16 cellular contexts compared by ENCODE assay signal in the genomic region with DNA sequence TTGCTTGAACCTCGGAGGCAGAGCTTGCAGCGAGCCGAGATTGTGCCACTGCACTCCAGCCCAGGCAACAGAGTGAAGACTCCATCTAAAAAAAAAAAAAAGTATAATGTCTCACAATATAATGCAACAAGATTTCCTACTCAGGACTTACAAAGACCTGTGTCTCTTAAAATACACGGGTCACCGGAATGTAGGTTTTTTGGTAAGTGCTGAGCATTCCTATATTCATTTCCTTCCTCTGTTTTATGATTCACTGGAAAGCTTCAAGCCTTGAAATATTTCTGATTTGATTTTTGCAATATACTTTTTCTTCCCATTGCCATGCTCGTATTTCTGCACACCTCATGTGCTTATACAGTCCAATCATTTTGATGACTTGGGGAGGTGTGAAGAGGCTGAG.
A peak's percentile ranks its signal among the peaks of the same experiment; 100 is the strongest.
DNase-seq lines count a peak whose midpoint lies in the region; ATAC-seq, FAIRE-seq and TF ChIP-seq lines count a peak whose summit lies in the region.
"Had no signal": no experiment of that assay in that cellular context is flagged by ENCODE, and none has a peak within 500 bp of the region (broad histone marks: within the 10 kb centered on the region; RNA-seq: fewer than 3 reads in every experiment).

No MANE protein-coding gene starts in this region.

- no peak overlapping the region for H3K56ac ChIP-seq in IMR-90 (ENCODE audit: extremely low read depth, insufficient read depth, low read length)

- H3K4me1 ChIP-seq in liver (ENCODE audit: control insufficient read depth in 4 of 4, insufficient read depth in 4 of 4, low read length in 3 of 4): peaks cover 0 to 10% (median 2%) of the 10 kb centered on the region in 4 donors
- H3K4me1 ChIP-seq in HepG2 (ENCODE audit: insufficient read depth, low read length): peaks cover 11% of the 10 kb centered on the region; the same call in 1 of the 2 replicates
- peaks cover 22% of the 10 kb centered on the region for H3K4me1 ChIP-seq in IMR-90 (ENCODE audit: control insufficient read depth, insufficient read depth, low read length)
- H3K4me1 ChIP-seq in endothelial cell of umbilical vein (ENCODE audit: control insufficient read depth, extremely low read depth, insufficient read depth, low read length): peaks cover 8% of the 10 kb centered on the region
- H3K4me1 ChIP-seq in transverse colon: peaks cover 0 to 31% (median 28%) of the 10 kb centered on the region in 4 donors
- H3K4me1 ChIP-seq in adrenal gland (replicated peaks in 1 of 2): peaks cover 9 to 13% of the 10 kb centered on the region in 2 donors

- H3K9ac ChIP-seq in liver (ENCODE audit: low read depth in 1 of 2, low read length in 2 of 2): no peak overlapping the region
- H3K9ac ChIP-seq in HepG2 (ENCODE audit: insufficient read depth, low read depth, low read length): no peak overlapping the region
- H3K9ac ChIP-seq in IMR-90 (ENCODE audit: low read depth, low read length): no peak overlapping the region
- no peak overlapping the region for H3K9ac ChIP-seq in endothelial cell of umbilical vein (replicated peaks; ENCODE audit: extremely low read depth, insufficient read depth, low read length)

- H2BK5ac ChIP-seq in IMR-90 (ENCODE audit: low read depth, low read length, poor library complexity, severe bottlenecking): no peak overlapping the region

- CTCF ChIA-PET in HepG2 (lab: Yijun Ruan, JAX; ENCODE audit: low intra/inter-chr PET ratio, low total read pairs): no interaction called here
- CTCF ChIA-PET in IMR-90 (lab: Yijun Ruan, JAX): no interaction called here
- CTCF ChIA-PET in endothelial cell of umbilical vein (lab: Charles Lee): no interaction called here

- H3K4me2 ChIP-seq in HepG2 (ENCODE audit: low read depth, low read length): no peak overlapping the region
- H3K4me2 ChIP-seq in IMR-90 (ENCODE audit: low read depth, low read length): no peak overlapping the region
- no peak overlapping the region for H3K4me2 ChIP-seq in endothelial cell of umbilical vein (ENCODE audit: insufficient read depth, low read length)

- dilution Hi-C loops in IMR-90 (cut with HindIII; ENCODE audit: low sequenced_read_pairs, unreplicated experiment): no loop called here
- dilution Hi-C loops in endothelial cell of umbilical vein (cut with MboI; ENCODE audit: extremely low pct_ligation_motif_present, low sequenced_read_pairs): no loop called here

- no peak overlapping the region for H4K8ac ChIP-seq in IMR-90 (ENCODE audit: low read depth in 2 of 2, low read length in 2 of 2)

- no peak overlapping the region for H3K4ac ChIP-seq in IMR-90 (ENCODE audit: low read depth, low read length)

- no peak for FAIRE-seq in HepG2 (lab: Jason Lieb, UNC)
- no peak for FAIRE-seq in endothelial cell of umbilical vein (lab: Jason Lieb, UNC)
- FAIRE-seq: G401.6, GM12891, HTR-8/SVneo had no signal

- no peak for ATAC-seq in HepG2
- ATAC-seq in IMR-90 (ENCODE audit: low read depth): no peak
- ATAC-seq: CD8-positive, alpha-beta T cell; K562 had no signal

- 90% methylated on average over 6 of the region's 6 CpGs for WGBS in liver
- WGBS in HepG2 (ENCODE audit: low lambda C conversion rate): 95% methylated on average over 6 of the region's 6 CpGs
- no CpG with 5 or more reads among the region's 6 CpGs for WGBS in IMR-90 (ENCODE audit: extremely low coverage in 2 of 2, insufficient read length in 1 of 2), 2 experiments
- WGBS in transverse colon (ENCODE audit: low coverage in 1 of 2), 2 donors: 89 to 96% methylated on average over 3 to 6 of the region's 6 CpGs
- 89 to 93% (median 92%) methylated on average over 6 of the region's 6 CpGs for WGBS in adrenal gland, 4 donors

- TF ChIP-seq POLR2A in HepG2 (IDR thresholded peaks at IDR 0.05; ENCODE audit: insufficient read depth in 1 of 2, low read depth in 2 of 2, low read length in 2 of 2) (no peak), IMR-90 (IDR thresholded peaks at IDR 0.05; ENCODE audit: low read depth, low read length) (no peak), endothelial cell of umbilical vein (IDR thresholded peaks at IDR 0.05; ENCODE audit: low read depth, low read length) (no peak), transverse colon (IDR thresholded peaks at IDR 0.05) (no peak), adrenal gland (IDR thresholded peaks at IDR 0.05) (no peak)

- peak overlapping the region; percentile 39 to 79 for H3K27ac ChIP-seq in liver (ENCODE audit: low read depth in 1 of 2, low read length in 2 of 2)
- H3K27ac ChIP-seq in HepG2 (ENCODE audit: extremely low read length, insufficient read depth, low read length): no peak overlapping the region
- no peak overlapping the region for H3K27ac ChIP-seq in IMR-90 (ENCODE audit: insufficient read depth, low read length)
- no peak overlapping the region for H3K27ac ChIP-seq in endothelial cell of umbilical vein (ENCODE audit: insufficient read depth, low read depth, low read length)
- H3K27ac ChIP-seq in transverse colon: peak overlapping the region; percentile 40 to 80 (median 64)
- H3K27ac ChIP-seq in adrenal gland: no peak overlapping the region
- H3K27ac ChIP-seq: 22Rv1 had no signal

- H3K18ac ChIP-seq in IMR-90 (ENCODE audit: low read depth, low read length): peak overlapping the region; percentile 69; the same call in 1 of the 2 replicates

- no peak overlapping the region for H4K91ac ChIP-seq in IMR-90 (ENCODE audit: insufficient read depth, low read depth, low read length)

- no peak for DNase-seq in HepG2 (ENCODE audit: low spot score)
- no peak for DNase-seq in IMR-90
- no peak for DNase-seq in endothelial cell of umbilical vein (ENCODE audit: low read depth, low spot score)
- no peak for DNase-seq in transverse colon
- no peak for DNase-seq in activated CD4-positive, CD25-positive, alpha-beta regulatory T cell (lab: John Stamatoyannopoulos, UW)
- no peak for DNase-seq in adrenal gland
- no peak for DNase-seq in NCI-H1694 (lab: John Stamatoyannopoulos, UW)
- DNase-seq: CD8-positive, alpha-beta T cell; COR-L47; DMS53 had no signal

- in situ Hi-C loops in HepG2 (cut with HindIII; ENCODE audit: extremely low pct_ligation_motif_present, low pct_unique_long_range_greater_than_20kb) (no loop called here), IMR-90 (cut with MboI; ENCODE audit: low sequenced_read_pairs) (no loop called here), transverse colon (cut with MboI; ENCODE audit: low pct_ligation_motif_present in 1 of 4, low pct_unique_long_range_greater_than_20kb in 1 of 4, low sequenced_read_pairs in 3 of 4) (no loop called here)

- POLR2A ChIA-PET in HepG2 (lab: Yijun Ruan, JAX) (no interaction called here), IMR-90 (lab: Charles Lee; ENCODE audit: unreplicated experiment) (no interaction called here), endothelial cell of umbilical vein (lab: Charles Lee) (no interaction called here)

- no peak overlapping the region for H3K23ac ChIP-seq in IMR-90 (ENCODE audit: low read depth, low read length)

- H3K79me2 ChIP-seq in HepG2 (ENCODE audit: insufficient read depth, low read length) (no peaks in the 10 kb centered on the region), endothelial cell of umbilical vein (ENCODE audit: control insufficient read depth, insufficient read depth, low read length) (no peaks in the 10 kb centered on the region)

- no peak overlapping the region for H3K14ac ChIP-seq in IMR-90 (replicated peaks; ENCODE audit: low read depth, low read length)

- TF ChIP-seq RAD21 in liver (IDR thresholded peaks at IDR 0.05): no peak
- TF ChIP-seq RAD21 in HepG2 (CRISPR knock-in tag; IDR thresholded peaks at IDR 0.05): no peak
- no peak for TF ChIP-seq RAD21 in IMR-90 (IDR thresholded peaks at IDR 0.05; ENCODE audit: low read length)

- peak overlapping the region; percentile 53; the same call in 1 of the 2 replicates for H4K5ac ChIP-seq in IMR-90 (ENCODE audit: low read depth, low read length)

- no peak overlapping the region for H2AK9ac ChIP-seq in IMR-90 (replicated peaks; ENCODE audit: low read depth, low read length, poor library complexity)

- H2BK20ac ChIP-seq in IMR-90 (ENCODE audit: low read depth, low read length): no peak overlapping the region

- TF ChIP-seq CTCF in liver (IDR thresholded peaks at IDR 0.05; ENCODE audit: low read depth, low read length, missing input control) (no peak), HepG2 (CRISPR knock-in tag; IDR thresholded peaks at IDR 0.05) (no peak), IMR-90 (conservative IDR thresholded peaks at IDR 0.05; ENCODE audit: low read depth, low read length) (no peak), endothelial cell of umbilical vein (IDR thresholded peaks at IDR 0.05; ENCODE audit: extremely low read depth in 1 of 2, insufficient read depth in 1 of 2, low read depth in 1 of 2, low read length in 2 of 2) (no peak), transverse colon (IDR thresholded peaks at IDR 0.05) (no peak), adrenal gland (IDR thresholded peaks at IDR 0.05) (no peak)

- no peak overlapping the region for H2BK120ac ChIP-seq in IMR-90 (ENCODE audit: low read depth, low read length)

- no peaks in the 10 kb centered on the region for H3K27me3 ChIP-seq in liver (ENCODE audit: control insufficient read depth in 4 of 4, insufficient read depth in 4 of 4, low read length in 3 of 4)
- H3K27me3 ChIP-seq in HepG2 (ENCODE audit: control insufficient read depth in 1 of 2, insufficient read depth in 2 of 2, low read length in 2 of 2): no peaks in the 10 kb centered on the region
- no peaks in the 10 kb centered on the region for H3K27me3 ChIP-seq in IMR-90 (ENCODE audit: control insufficient read depth, insufficient read depth, low read length)
- no peaks in the 10 kb centered on the region for H3K27me3 ChIP-seq in endothelial cell of umbilical vein (ENCODE audit: control insufficient read depth in 2 of 2, insufficient read depth in 2 of 2, low read length in 2 of 2)
- H3K27me3 ChIP-seq in transverse colon: no peaks in the 10 kb centered on the region
- no peaks in the 10 kb centered on the region for H3K27me3 ChIP-seq in adrenal gland

- H3K9me3 ChIP-seq in liver (ENCODE audit: control insufficient read depth in 4 of 4, low read length in 3 of 4) (no peaks in the 10 kb centered on the region), HepG2 (ENCODE audit: low read length) (no peaks in the 10 kb centered on the region), IMR-90 (ENCODE audit: control insufficient read depth, insufficient read depth, low read length) (no peaks in the 10 kb centered on the region), endothelial cell of umbilical vein (replicated peaks; ENCODE audit: control insufficient read depth, insufficient read depth, low read length) (no peaks in the 10 kb centered on the region), transverse colon (no peaks in the 10 kb centered on the region), adrenal gland (replicated peaks in 1 of 3) (no peaks in the 10 kb centered on the region)

- intact Hi-C loops in HepG2 (cut with micrococcal nuclease; ENCODE audit: unreplicated experiment): no loop called here
- intact Hi-C loops in IMR-90 (cut with micrococcal nuclease): no loop called here
- intact Hi-C loops in endothelial cell of umbilical vein (cut with micrococcal nuclease): no loop called here
- intact Hi-C loops in transverse colon (cut with DNase I; ENCODE audit: low total_unique reads): no loop called here
- intact Hi-C loops in adrenal gland (cut with DNase I): no loop called here

- TF ChIP-seq EP300 in HepG2 (IDR thresholded peaks at IDR 0.05; ENCODE audit: low read depth in 2 of 2, low read length in 2 of 2) (no peak), HepG2 (CRISPR knock-in tag; IDR thresholded peaks at IDR 0.05; ENCODE audit: borderline replicate concordance) (no peak), transverse colon (IDR thresholded peaks at IDR 0.05; ENCODE audit: low read depth) (no peak)

- no peaks in the 10 kb centered on the region for H4K20me1 ChIP-seq in HepG2 (ENCODE audit: insufficient read depth, low read length)
- no peaks in the 10 kb centered on the region for H4K20me1 ChIP-seq in IMR-90 (ENCODE audit: insufficient read depth, low read length)
- H4K20me1 ChIP-seq in endothelial cell of umbilical vein (replicated peaks; ENCODE audit: control insufficient read depth, extremely low read depth, insufficient read depth, low read length): no peaks in the 10 kb centered on the region

- H3K36me3 ChIP-seq in liver (ENCODE audit: control insufficient read depth in 4 of 4, insufficient read depth in 3 of 4, low read depth in 1 of 4, low read length in 3 of 4): no peaks in the 10 kb centered on the region
- no peaks in the 10 kb centered on the region for H3K36me3 ChIP-seq in HepG2 (replicated peaks in 1 of 2; ENCODE audit: control insufficient read depth in 1 of 2, insufficient read depth in 2 of 2, low read length in 2 of 2)
- no peaks in the 10 kb centered on the region for H3K36me3 ChIP-seq in IMR-90 (ENCODE audit: control insufficient read depth, insufficient read depth, low read length)
- H3K36me3 ChIP-seq in endothelial cell of umbilical vein (ENCODE audit: control insufficient read depth in 2 of 2, extremely low read depth in 1 of 2, insufficient read depth in 2 of 2, low read length in 2 of 2): no peaks in the 10 kb centered on the region
- no peaks in the 10 kb centered on the region for H3K36me3 ChIP-seq in transverse colon
- no peaks in the 10 kb centered on the region for H3K36me3 ChIP-seq in adrenal gland (replicated peaks in 1 of 2)

- no peak overlapping the region for H2AFZ ChIP-seq in HepG2 (ENCODE audit: low read length)
- no peak overlapping the region for H2AFZ ChIP-seq in IMR-90 (replicated peaks; ENCODE audit: low read length, poor library complexity)
- no peak overlapping the region for H2AFZ ChIP-seq in endothelial cell of umbilical vein (ENCODE audit: low read depth, low read length)

- no peak overlapping the region for H2BK15ac ChIP-seq in IMR-90 (ENCODE audit: low read depth, low read length)

- H2AK5ac ChIP-seq in IMR-90 (ENCODE audit: low read depth, low read length): no peak overlapping the region

- H3K4me3 ChIP-seq in liver (ENCODE audit: low read depth in 1 of 3, low read length in 3 of 3) (no peak overlapping the region), HepG2 (replicated peaks in 1 of 3; ENCODE audit: insufficient read depth in 1 of 3, low read depth in 2 of 3, low read length in 3 of 3) (no peak overlapping the region), IMR-90 (ENCODE audit: insufficient read depth, low read depth, low read length) (no peak overlapping the region), endothelial cell of umbilical vein (replicated peaks in 1 of 3; ENCODE audit: insufficient read depth in 1 of 3, low read depth in 1 of 3, low read length in 3 of 3) (no peak overlapping the region), transverse colon (no peak overlapping the region), adrenal gland (no peak overlapping the region)
- H3K4me3 ChIP-seq: K562 had no signal

- H3K79me1 ChIP-seq in IMR-90 (ENCODE audit: low read depth in 1 of 2, low read length in 2 of 2): peaks cover 8 to 26% of the 10 kb centered on the region in 2 experiments

- H3K9me1 ChIP-seq in IMR-90 (ENCODE audit: insufficient read depth, low read length) (peaks cover 10% of the 10 kb centered on the region), endothelial cell of umbilical vein (replicated peaks; ENCODE audit: control insufficient read depth, extremely low read depth, insufficient read depth, low read length) (no peaks in the 10 kb centered on the region)

- BruUV-seq in HepG2 (replicated peaks; lab: Mats Ljungman, UMichigan) (no TSS peak), IMR-90 (replicated peaks; lab: Mats Ljungman, UMichigan) (no TSS peak), endothelial cell of umbilical vein (replicated peaks; lab: Mats Ljungman, UMichigan) (no TSS peak)

Comparison
In these comparisons a context has a peak if more than half of its experiments do, and no peak if none do; other contexts are left out.
1. H3K27ac ChIP-seq: peak in liver (2 of 2) and transverse colon (4 of 4); none in HepG2 (single experiment), IMR-90 (single experiment), endothelial cell of umbilical vein (single experiment) and adrenal gland (0 of 5).